8 cellular contexts compared by ENCODE assay signal in the genomic region with DNA sequence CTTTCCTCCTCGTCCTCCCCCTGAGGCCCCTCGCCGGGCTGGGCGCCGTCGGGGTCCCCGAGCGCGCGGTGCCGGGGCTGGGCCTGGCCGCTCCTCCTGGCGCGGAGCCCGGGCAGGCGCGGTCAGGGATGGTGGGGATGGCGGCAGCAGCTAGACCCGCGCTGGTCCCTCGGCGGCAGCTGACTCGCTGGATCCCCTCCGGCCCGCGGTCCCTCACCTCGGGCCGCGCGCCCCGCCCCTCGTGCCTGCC. TPM values are rescaled to one million over a fixed set of nuclear protein-coding genes. Genes with fewer than 3 reads are reported as not detected.
DNase-seq lines count a peak whose midpoint lies in the region; ATAC-seq, FAIRE-seq and TF ChIP-seq lines count a peak whose summit lies in the region.

A gene with protein sequence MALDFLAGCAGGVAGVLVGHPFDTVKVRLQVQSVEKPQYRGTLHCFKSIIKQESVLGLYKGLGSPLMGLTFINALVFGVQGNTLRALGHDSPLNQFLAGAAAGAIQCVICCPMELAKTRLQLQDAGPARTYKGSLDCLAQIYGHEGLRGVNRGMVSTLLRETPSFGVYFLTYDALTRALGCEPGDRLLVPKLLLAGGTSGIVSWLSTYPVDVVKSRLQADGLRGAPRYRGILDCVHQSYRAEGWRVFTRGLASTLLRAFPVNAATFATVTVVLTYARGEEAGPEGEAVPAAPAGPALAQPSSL (minus strand): TSS at position 189 of the 250 bp plus-strand sequence. CDS start 212 bp downstream, outside the sequence.

- peak within 1 kb of the TSS; percentile 52 for H2AK5ac ChIP-seq in trophoblast cell (ENCODE audit: low read length)

- H3K9ac ChIP-seq in trophoblast cell (ENCODE audit: low read length) = peak within 1 kb of the TSS; percentile 90

- no peaks in the 10 kb centered on the region; the same call in 1 of the 2 replicates for H3K36me3 ChIP-seq in GM06990 (ENCODE audit: control insufficient read depth, insufficient read depth, low read length)
- H3K36me3 ChIP-seq in trophoblast cell (ENCODE audit: control insufficient read depth in 1 of 2, insufficient read depth in 2 of 2, low read length in 2 of 2) = no peaks in the 10 kb centered on the region

- peak within 1 kb of the TSS; percentile 97 for H3K18ac ChIP-seq in trophoblast cell (ENCODE audit: low read length)

- H3K27ac Mint-ChIP-seq in T-cell = peak within 1 kb of the TSS in 1 of 2 donors; percentile 90

- H4K91ac ChIP-seq in trophoblast cell (ENCODE audit: low read depth, low read length) = peak within 1 kb of the TSS; percentile 95

- peak within 1 kb of the TSS; percentile 92 for H3K14ac ChIP-seq in trophoblast cell (ENCODE audit: low read length)

- H3K4me3 ChIP-seq in GM06990 (replicated peaks; ENCODE audit: low read depth, low read length) = peak within 1 kb of the TSS; percentile 81
- H3K4me3 ChIP-seq in trophoblast cell (ENCODE audit: low read depth, low read length) = peak within 1 kb of the TSS; percentile 89

- peak within 1 kb of the TSS; percentile 91 for H2BK120ac ChIP-seq in trophoblast cell (ENCODE audit: insufficient read depth, low read length, poor library complexity)

- ATAC-seq in T-cell (replicated peaks in 1 of 4) = no peak

- DNase-seq in GM06990 (ENCODE audit: extremely low read depth, insufficient read length) (no peak), T-cell (no peak), frontal cortex (ENCODE audit: low spot score in 2 of 2) (no peak), trophoblast cell (no peak), NCI-H69 (lab: John Stamatoyannopoulos, UW) (no peak), urothelium cell line (ENCODE audit: low spot score) (no peak), LoVo (ENCODE audit: low spot score) (no peak)
- DNase-seq in effector CD8-positive, alpha-beta T cell (lab: John Stamatoyannopoulos, UW) = no peak

- peak within 1 kb of the TSS; percentile 68 for H2BK12ac ChIP-seq in trophoblast cell (ENCODE audit: low read length)

- H3K27me3 ChIP-seq in GM06990 (replicated peaks; ENCODE audit: control insufficient read depth, insufficient read depth, low read length) (no peaks in the 10 kb centered on the region; the same call in 1 of the 2 replicates), trophoblast cell (ENCODE audit: insufficient read depth, low read length) (no peaks in the 10 kb centered on the region)

- no peak for FAIRE-seq in frontal cortex (lab: Jason Lieb, UNC)
- FAIRE-seq in urothelium cell line (lab: Jason Lieb, UNC) = no peak

- peak within 1 kb of the TSS; percentile 93 for H4K8ac ChIP-seq in trophoblast cell (ENCODE audit: low read depth, low read length)

- peak within 1 kb of the TSS; percentile 94 for H2AFZ ChIP-seq in trophoblast cell (ENCODE audit: insufficient read depth, low read length, poor library complexity)

- CTCF ChIA-PET in T-cell (lab: Charles Lee) = interaction anchor here in 1 of 2 donors (1.1 kb wide), 1 partner anchor 340 kb away, joined by 3 read pairs; no protein-coding TSS in a partner anchor

- H3K4me2 ChIP-seq in trophoblast cell (ENCODE audit: low read length) = peak within 1 kb of the TSS; percentile 89

- H3K23ac ChIP-seq in trophoblast cell (ENCODE audit: low read length) = no peak within 1 kb of the TSS

- H2BK5ac ChIP-seq in trophoblast cell (ENCODE audit: low read depth, low read length, poor library complexity) = peak within 1 kb of the TSS; percentile 86

- POLR2A ChIA-PET in T-cell (lab: Charles Lee) = no interaction called here

- no peak for TF ChIP-seq CTCF in GM06990 (IDR thresholded peaks at IDR 0.05; ENCODE audit: insufficient read depth, low read length, poor library complexity, severe bottlenecking)

- H3K9me3 Mint-ChIP-seq in T-cell = no peaks in the 10 kb centered on the region

- peaks cover 12% of the 10 kb centered on the region for H3K79me2 ChIP-seq in trophoblast cell (ENCODE audit: control insufficient read depth, insufficient read depth, low read length, poor library complexity)

- H3K79me1 ChIP-seq in trophoblast cell (ENCODE audit: low read length) = peaks cover 13% of the 10 kb centered on the region

- WGBS in trophoblast cell (ENCODE audit: extremely low coverage, insufficient coverage, insufficient read length) = no CpG with 5 or more reads among the region's 32 CpGs

- H3K27ac ChIP-seq in trophoblast cell (ENCODE audit: low read depth, low read length) = peak within 1 kb of the TSS; percentile 67

- no peaks in the 10 kb centered on the region for H3K9me3 ChIP-seq in trophoblast cell (ENCODE audit: insufficient read depth, low read depth, low read length)

- peaks cover 16 to 27% (median 19%) of the 10 kb centered on the region in 3 donors for H3K4me1 Mint-ChIP-seq in T-cell

- H3K27me3 Mint-ChIP-seq in T-cell = peaks cover 0 to 7% of the 10 kb centered on the region in 2 donors

- peaks cover 16 to 19% of the 10 kb centered on the region in 2 experiments for H3K4me1 ChIP-seq in trophoblast cell (ENCODE audit: control insufficient read depth in 1 of 2, insufficient read depth in 2 of 2, low read length in 2 of 2)

- H3K36me3 Mint-ChIP-seq in T-cell = no peaks in the 10 kb centered on the region

- peak within 1 kb of the TSS; percentile 90 for H3K4ac ChIP-seq in trophoblast cell (ENCODE audit: low read depth, low read length)

- peak within 1 kb of the TSS; percentile 82 for H4K12ac ChIP-seq in trophoblast cell (ENCODE audit: low read depth, low read length)

- peak within 1 kb of the TSS; percentile 82 to 85 (median 83) for H3K4me3 Mint-ChIP-seq in T-cell

RNA-seq across cellular contexts. Expression of the gene that starts here (rescaled TPM):
- total RNA-seq in T-cell = 10 to 100 TPM in 4 of 5 donors, 1 to 10 TPM in 1; 4.7 to 74.1 (median 33.4) TPM
- total RNA-seq in frontal cortex = 45.2 TPM
- 21.2 and 21.7 TPM in 2 replicates for polyA plus RNA-seq in trophoblast cell (2013)
